29 cellular contexts compared by ENCODE assay signal in genomic region chr17:80009391-80010282, GRCh38. TPM values are rescaled to one million over a fixed set of nuclear protein-coding genes. Genes with fewer than 3 reads are reported as not detected.
DNase-seq lines count a peak whose midpoint lies in the region; ATAC-seq, FAIRE-seq and TF ChIP-seq lines count a peak whose summit lies in the region.
"Had no signal": no experiment of that assay in that cellular context is flagged by ENCODE, and none has a peak within 500 bp of the region (broad histone marks: within the 10 kb centered on the region; RNA-seq: fewer than 3 reads in every experiment).

No MANE protein-coding gene starts in this region.

- H3K4me3 Mint-ChIP-seq in CD4-positive, alpha-beta memory T cell = no peak overlapping the region
- H3K4me3 Mint-ChIP-seq: CD8-positive, alpha-beta T cell; H9 had no signal

- H3K9me3 ChIP-seq in HCT116 (ENCODE audit: control insufficient read depth in 1 of 2, insufficient read depth in 1 of 2, low read depth in 1 of 2, low read length in 2 of 2) (no peaks in the 10 kb centered on the region), RWPE2 (ENCODE audit: severe bottlenecking) (no peaks in the 10 kb centered on the region), kidney (ENCODE audit: control insufficient read depth in 1 of 2, low read length in 2 of 2) (no peaks in the 10 kb centered on the region)
- no peaks in the 10 kb centered on the region for H3K9me3 ChIP-seq in CD4-positive, alpha-beta memory T cell (ENCODE audit: control insufficient read depth in 1 of 2, low read length in 2 of 2)
- H3K9me3 ChIP-seq: SJSA1 had no signal

- CTCF ChIA-PET in HCT116 (lab: Charles Lee) = interaction anchor here (1.0 to 2.1 kb wide), 8 partner anchors 18 to 406 kb away, joined by 3 to 19 read pairs (median 4); partner anchors contain the start of genes ENDOV and GAA
- CTCF ChIA-PET in CD4-positive, alpha-beta memory T cell (lab: Charles Lee; ENCODE audit: partially characterized antibody) = interaction anchor here (1.8 to 3.8 kb wide), 8 partner anchors 8 to 220 kb away, joined by 5 to 41 read pairs (median 8); no protein-coding TSS in a partner anchor

- H2AFZ ChIP-seq in HCT116 (ENCODE audit: low read depth, low read length, poor library complexity, severe bottlenecking) = no peak overlapping the region
- H2AFZ ChIP-seq: GM23248, PC-9 had no signal

- H3K9ac ChIP-seq in HCT116 (ENCODE audit: low read length) = no peak overlapping the region
- H3K9ac ChIP-seq in kidney (ENCODE audit: low read length in 2 of 2) = no peak overlapping the region
- H3K9ac ChIP-seq: BLaER1 treated with 17β-estradiol and CSF1 and Interleukin-3, amounts not matched to agents 10 nM and 100 nM; GM23248 had no signal

- H3K9me3 Mint-ChIP-seq in CD4-positive, alpha-beta memory T cell = no peaks in the 10 kb centered on the region
- H3K9me3 Mint-ChIP-seq: CD8-positive, alpha-beta T cell; H9 had no signal

- H3K4me1 Mint-ChIP-seq in CD4-positive, alpha-beta memory T cell = peaks cover 1 to 14% (median 6%) of the 10 kb centered on the region in 4 donors

- TF ChIP-seq CTCF in HCT116 (IDR thresholded peaks at IDR 0.05 in 2 of 3, conservative IDR thresholded peaks at IDR 0.05 in 1 of 3; ENCODE audit: borderline replicate concordance in 1 of 3, insufficient read depth in 1 of 3, low read depth in 2 of 3, low read length in 2 of 3) = no peak
- no peak for TF ChIP-seq CTCF in RWPE2 (IDR thresholded peaks at IDR 0.05; ENCODE audit: poor library complexity, severe bottlenecking)
- no peak for TF ChIP-seq CTCF in kidney (IDR thresholded peaks at IDR 0.05; ENCODE audit: borderline replicate concordance, extremely low read depth, insufficient read depth)

- H3K4me3 ChIP-seq in HCT116 (replicated peaks in 1 of 2; ENCODE audit: low read depth in 1 of 2, low read length in 2 of 2) = no peak overlapping the region
- no peak overlapping the region for H3K4me3 ChIP-seq in RWPE2 (ENCODE audit: severe bottlenecking)
- no peak overlapping the region for H3K4me3 ChIP-seq in kidney (ENCODE audit: low read length in 2 of 2)
- no peak overlapping the region for H3K4me3 ChIP-seq in CD4-positive, alpha-beta memory T cell (ENCODE audit: low read length in 2 of 2)
- H3K4me3 ChIP-seq: A549; BLaER1 treated with 17β-estradiol and CSF1 and Interleukin-3, amounts not matched to agents 10 nM and 100 nM; GM12878; GM23248; PC-9; SJSA1 had no signal

- POLR2A ChIA-PET in HCT116 (lab: Charles Lee) = interaction anchor here (1.4 kb wide), 1 partner anchor 199 kb away, joined by 3 read pairs; no protein-coding TSS in a partner anchor
- POLR2A ChIA-PET in CD4-positive, alpha-beta memory T cell (lab: Charles Lee; ENCODE audit: partially characterized antibody) = interaction anchor here (1.4 kb wide), 1 partner anchor 16 kb away, joined by 4 read pairs; no protein-coding TSS in a partner anchor

- H3K27me3 ChIP-seq in HCT116 (ENCODE audit: insufficient read depth, low read length) = no peaks in the 10 kb centered on the region
- no peaks in the 10 kb centered on the region for H3K27me3 ChIP-seq in RWPE2 (ENCODE audit: insufficient read depth, poor library complexity, severe bottlenecking)
- no peaks in the 10 kb centered on the region for H3K27me3 ChIP-seq in CD4-positive, alpha-beta memory T cell (ENCODE audit: insufficient read depth, low read length)
- H3K27me3 ChIP-seq: BLaER1 treated with 17β-estradiol and CSF1 and Interleukin-3, amounts not matched to agents 10 nM and 100 nM; SJSA1 had no signal

- FAIRE-seq in kidney (lab: Jason Lieb, UNC) (no peak), H54 (lab: Jason Lieb, UNC) (no peak)
- FAIRE-seq: A549, GM12878, GM19239 had no signal

- intact Hi-C loops in HCT116 (cut with micrococcal nuclease) = loop anchor here (2.0 to 5.0 kb wide), 3 partner anchors 243 to 973 kb away; no protein-coding TSS in a partner anchor
- intact Hi-C loops in kidney (cut with DNase I) = no loop called here
- intact Hi-C loops in sciatic nerve (cut with DNase I) = no loop called here
- intact Hi-C loops in CD4-positive, alpha-beta memory T cell (cut with micrococcal nuclease) = loop anchor here (10.0 kb wide), 1 partner anchor 75 kb away; no protein-coding TSS in a partner anchor

- no peaks in the 10 kb centered on the region for H3K79me2 ChIP-seq in HCT116 (ENCODE audit: insufficient read depth, low read length)

- no peak overlapping the region for H3K4me2 ChIP-seq in HCT116 (ENCODE audit: low read length)
- H3K4me2 ChIP-seq: BLaER1 treated with 17β-estradiol and CSF1 and Interleukin-3, amounts not matched to agents 10 nM and 100 nM; PC-9 had no signal

- no peak for TF ChIP-seq RAD21 in HCT116 (IDR thresholded peaks at IDR 0.05; ENCODE audit: low read depth)

- no peak overlapping the region for H3K27ac Mint-ChIP-seq in CD4-positive, alpha-beta memory T cell
- H3K27ac Mint-ChIP-seq: CD8-positive, alpha-beta T cell had no signal

- H3K4me1 ChIP-seq in HCT116 (ENCODE audit: control insufficient read depth in 1 of 2, insufficient read depth in 2 of 2, low read length in 2 of 2) = peaks cover 17 to 22% of the 10 kb centered on the region in 2 experiments
- H3K4me1 ChIP-seq in RWPE2 (ENCODE audit: insufficient read depth, poor library complexity, severe bottlenecking) = no peaks in the 10 kb centered on the region
- peaks cover 5 to 6% of the 10 kb centered on the region in 2 donors for H3K4me1 ChIP-seq in kidney (ENCODE audit: control insufficient read depth in 1 of 2, insufficient read depth in 1 of 2, low read depth in 1 of 2, low read length in 2 of 2)
- peaks cover 6% of the 10 kb centered on the region for H3K4me1 ChIP-seq in CD4-positive, alpha-beta memory T cell (ENCODE audit: insufficient read depth, low read length)

- DNase-seq in HCT116 (ENCODE audit: low read depth, low spot score) (no peak), RWPE2 (ENCODE audit: low spot score) (peak; percentile 52), kidney (peak; percentile 70), sciatic nerve (ENCODE audit: low spot score) (no peak), H54 (ENCODE audit: insufficient read length, low spot score) (no peak)
- DNase-seq in CD4-positive, alpha-beta memory T cell = no peak
- DNase-seq: AML-193; CD8-positive, alpha-beta T cell; DMS 273 treated with DMSO at 0.1 percent for 48 hours; EL; GDM1; GM23248; H9; IMR-90; NCI-H1048; NCI-H1694; NCI-H2029 treated with DMSO at 0.1 percent for 48 hours; NCI-H446 treated with DMSO at 0.1 percent for 48 hours; NCI-H526; NCI-H82; NK-92 treated with Interleukin-12 subunit alpha and Interleukin-12 subunit beta, amount 100 ng/mL, for 24 hours; PC-9; Right ventricle myocardium superior had no signal

- no peaks in the 10 kb centered on the region for H4K20me1 ChIP-seq in HCT116 (ENCODE audit: insufficient read depth)

- no TSS peak for BruUV-seq in HCT116 (replicated peaks; lab: Mats Ljungman, UMichigan)

- H3K36me3 Mint-ChIP-seq in CD4-positive, alpha-beta memory T cell = no peaks in the 10 kb centered on the region
- H3K36me3 Mint-ChIP-seq: CD8-positive, alpha-beta T cell had no signal

- TF ChIP-seq POLR2A in HCT116 (IDR thresholded peaks at IDR 0.05; ENCODE audit: borderline replicate concordance, extremely low read depth, insufficient read depth, insufficient read length) = no peak
- TF ChIP-seq POLR2A in H54 (IDR thresholded peaks at IDR 0.05; ENCODE audit: low read depth, low read length) = no peak

- no peaks in the 10 kb centered on the region for H3K9me2 ChIP-seq in HCT116 (ENCODE audit: insufficient read depth)

- H3K27ac ChIP-seq in HCT116 (ENCODE audit: low read depth, low read length) (peak overlapping the region; percentile 23; the same call in 1 of the 2 replicates), RWPE2 (ENCODE audit: poor library complexity, severe bottlenecking) (no peak overlapping the region), kidney (ENCODE audit: low read depth in 2 of 2, low read length in 2 of 2) (peak overlapping the region in 1 of 2 donors; percentile 22)
- no peak overlapping the region for H3K27ac ChIP-seq in CD4-positive, alpha-beta memory T cell (ENCODE audit: low read depth, low read length)
- H3K27ac ChIP-seq: BLaER1 treated with 17β-estradiol and CSF1 and Interleukin-3, amounts not matched to agents 10 nM and 100 nM; GM23248; PC-9; SJSA1 had no signal

- RAD21 ChIA-PET in HCT116 (lab: Charles Lee; ENCODE audit: low non-redundant PET in 1 of 2, low total read pairs in 2 of 2, uncharacterized antibody in 2 of 2, unreplicated experiment in 2 of 2) = no interaction called here

- H3K36me3 ChIP-seq in HCT116 (ENCODE audit: control insufficient read depth in 1 of 2, insufficient read depth in 2 of 2, low read length in 2 of 2) (no peaks in the 10 kb centered on the region; a peak in 1 of 4 replicates), RWPE2 (ENCODE audit: low read depth) (peaks cover 4% of the 10 kb centered on the region), kidney (ENCODE audit: control insufficient read depth in 1 of 2, insufficient read depth in 2 of 2, low read length in 2 of 2) (peaks cover 4 to 13% of the 10 kb centered on the region in 2 donors)
- H3K36me3 ChIP-seq in CD4-positive, alpha-beta memory T cell (ENCODE audit: insufficient read depth, low read length) = no peaks in the 10 kb centered on the region

- ATAC-seq in HCT116 (no peak), RWPE2 (ENCODE audit: low read depth) (no peak), sciatic nerve (peak; percentile 8), HG03045 (IDR thresholded peaks at IDR 0.05; ENCODE audit: unreplicated experiment) (no peak)
- ATAC-seq: CD8-positive, alpha-beta T cell; GM12878 had no signal

- H3K27me3 Mint-ChIP-seq in CD4-positive, alpha-beta memory T cell = no peaks in the 10 kb centered on the region

TF ChIP-seq in HCT116, 20 proteins besides CTCF, POLR2A, EP300 and RAD21 (continues in another document):
- TF ChIP-seq ZFX (IDR thresholded peaks at IDR 0.05) = no peak

RNA-seq across cellular contexts. Expression of gene TBC1D16, which starts 26.0 kb away (rescaled TPM):
- 31.1 TPM for total RNA-seq in HCT116 (2021; ENCODE audit: unreplicated experiment)
- 13.4 and 16.6 TPM in 2 replicates for polyA plus RNA-seq in HCT116 (2012)
- 68.0 TPM for total RNA-seq in kidney
- 9.1 TPM for polyA plus RNA-seq in kidney (ENCODE audit: insufficient read depth, low read depth, low replicate concordance)
- total RNA-seq in sciatic nerve = 46.9 TPM
- 1 to 10 TPM; 1.3 to 1.8 TPM for total RNA-seq in CD4-positive, alpha-beta memory T cell
- 1 to 10 TPM in 1 of 2 donors, not detected in 1; 1.2 TPM for polyA plus RNA-seq in CD4-positive, alpha-beta memory T cell

RNA-seq across cellular contexts. Expression of gene CCDC40, which starts 26.8 kb away (rescaled TPM):
- total RNA-seq in HCT116 (2021; ENCODE audit: unreplicated experiment) (10.3 TPM), kidney (22.6 TPM), sciatic nerve (12.6 TPM)
- polyA plus RNA-seq in HCT116 (2012) = 3.4 and 3.6 TPM in 2 replicates
- 5.1 TPM for polyA plus RNA-seq in kidney (ENCODE audit: insufficient read depth, low read depth, low replicate concordance)
- 1 to 10 TPM in 1 of 2 experiments, under 1 TPM in 1; 0.28 to 1.3 TPM for total RNA-seq in CD4-positive, alpha-beta memory T cell
- not detected for polyA plus RNA-seq in CD4-positive, alpha-beta memory T cell

Comparison
In these comparisons a context has a peak if more than half of its experiments do, and no peak if none do; other contexts are left out.
1. DNase-seq: peak in RWPE2 (single experiment) and kidney (single experiment); none in HCT116 (single experiment), sciatic nerve (single experiment), H54 (single experiment) and CD4-positive, alpha-beta memory T cell (0 of 5).
2. RNA of gene TBC1D16, which starts 26.0 kb away (total RNA-seq): 68.0 TPM in kidney (single experiment), 46.9 TPM in sciatic nerve (single experiment) and 31.1 TPM in HCT116 (single experiment); 1.3 to 1.8 TPM in CD4-positive, alpha-beta memory T cell; every median in the first group is over 10 times any median in the second.
3. intact Hi-C loops: an anchor here in HCT116 (2.0 to 5.0 kb wide) and CD4-positive, alpha-beta memory T cell (10.0 kb wide); none called in kidney and sciatic nerve.